In genomic region chr16:27225536-27226360, GRCh38 we compare ENCODE assay signal across 1 cellular context.
TF ChIP-seq lines count a peak whose summit lies in the region.

No MANE protein-coding gene starts in this region.

TF ChIP-seq in K562, 482 proteins besides CTCF, POLR2A, EP300 and RAD21 (continued from another document):
- TF ChIP-seq, protein P1, sequence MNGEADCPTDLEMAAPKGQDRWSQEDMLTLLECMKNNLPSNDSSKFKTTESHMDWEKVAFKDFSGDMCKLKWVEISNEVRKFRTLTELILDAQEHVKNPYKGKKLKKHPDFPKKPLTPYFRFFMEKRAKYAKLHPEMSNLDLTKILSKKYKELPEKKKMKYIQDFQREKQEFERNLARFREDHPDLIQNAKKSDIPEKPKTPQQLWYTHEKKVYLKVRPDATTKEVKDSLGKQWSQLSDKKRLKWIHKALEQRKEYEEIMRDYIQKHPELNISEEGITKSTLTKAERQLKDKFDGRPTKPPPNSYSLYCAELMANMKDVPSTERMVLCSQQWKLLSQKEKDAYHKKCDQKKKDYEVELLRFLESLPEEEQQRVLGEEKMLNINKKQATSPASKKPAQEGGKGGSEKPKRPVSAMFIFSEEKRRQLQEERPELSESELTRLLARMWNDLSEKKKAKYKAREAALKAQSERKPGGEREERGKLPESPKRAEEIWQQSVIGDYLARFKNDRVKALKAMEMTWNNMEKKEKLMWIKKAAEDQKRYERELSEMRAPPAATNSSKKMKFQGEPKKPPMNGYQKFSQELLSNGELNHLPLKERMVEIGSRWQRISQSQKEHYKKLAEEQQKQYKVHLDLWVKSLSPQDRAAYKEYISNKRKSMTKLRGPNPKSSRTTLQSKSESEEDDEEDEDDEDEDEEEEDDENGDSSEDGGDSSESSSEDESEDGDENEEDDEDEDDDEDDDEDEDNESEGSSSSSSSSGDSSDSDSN (IDR thresholded peaks at IDR 0.05; ENCODE audit: borderline replicate concordance in 1 of 2, low read depth in 2 of 2, low read length in 2 of 2), result no peak
TF ChIP-seq in K562: peak in this region for 1.
